In the genomic region with DNA sequence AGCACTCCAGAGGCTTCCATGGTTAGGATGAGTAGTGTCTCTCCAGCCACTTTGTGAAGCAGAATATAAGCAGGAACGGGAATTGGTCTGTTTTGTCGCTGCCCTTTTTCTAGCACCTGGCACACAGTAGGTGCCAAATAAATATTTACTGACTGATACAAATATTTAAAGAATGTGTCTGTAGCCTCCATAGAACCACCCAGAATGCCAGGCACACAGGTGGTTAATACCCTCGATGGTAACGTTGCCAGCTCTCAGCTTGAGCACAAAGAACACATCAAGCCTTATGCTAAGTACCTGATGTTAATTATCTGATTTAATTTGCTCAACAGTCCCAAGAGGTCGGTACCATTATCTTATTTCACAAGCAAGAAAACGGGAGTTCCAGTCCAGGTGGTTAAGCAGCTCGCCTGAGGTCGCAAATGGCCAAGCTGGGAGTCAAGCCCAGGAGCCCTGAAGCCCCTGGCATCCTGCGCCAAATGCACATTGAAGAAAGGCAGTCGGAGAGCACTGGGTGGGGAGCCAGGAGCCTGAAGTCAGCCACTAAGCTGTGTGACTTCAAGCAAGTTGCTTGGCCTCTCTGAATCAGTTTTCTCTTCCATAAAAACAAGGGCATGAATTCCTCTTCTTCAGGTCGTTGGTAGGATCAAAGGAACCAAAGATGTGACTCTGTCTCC, we compare ENCODE assay signal across 11 cellular contexts. TPM values are rescaled to one million over a fixed set of nuclear protein-coding genes. Genes with fewer than 3 reads are reported as not detected.
DNase-seq lines count a peak whose midpoint lies in the region; ATAC-seq and TF ChIP-seq lines count a peak whose summit lies in the region.
"Had no signal": no experiment of that assay in that cellular context is flagged by ENCODE, and none has a peak within 500 bp of the region (broad histone marks: within the 10 kb centered on the region; RNA-seq: fewer than 3 reads in every experiment).

No MANE protein-coding gene starts in this region.

- peaks cover 0 to 7% (median 3%) of the 10 kb centered on the region in 3 donors for H3K4me1 Mint-ChIP-seq in CD8-positive, alpha-beta memory T cell

- no peak for TF ChIP-seq POLR2A in gastrocnemius medialis (IDR thresholded peaks at IDR 0.05)

- no peaks in the 10 kb centered on the region for H3K27me3 Mint-ChIP-seq in CD8-positive, alpha-beta memory T cell

- no peaks in the 10 kb centered on the region for H3K27me3 ChIP-seq in CD8-positive, alpha-beta memory T cell (ENCODE audit: insufficient read depth, low read length, poor library complexity, severe bottlenecking)
- H3K27me3 ChIP-seq in RWPE2 (ENCODE audit: insufficient read depth, poor library complexity, severe bottlenecking) (no peaks in the 10 kb centered on the region), iPS-18a (ENCODE audit: control insufficient read depth, insufficient read depth, low read length) (no peaks in the 10 kb centered on the region), gastrocnemius medialis (no peaks in the 10 kb centered on the region)

- no peak overlapping the region for H3K4me3 Mint-ChIP-seq in CD8-positive, alpha-beta memory T cell

- H3K9me3 ChIP-seq in CD8-positive, alpha-beta memory T cell (ENCODE audit: low read length): no peaks in the 10 kb centered on the region
- H3K9me3 ChIP-seq in RWPE2 (ENCODE audit: severe bottlenecking): peaks cover 2% of the 10 kb centered on the region
- H3K9me3 ChIP-seq in iPS-18a (ENCODE audit: control insufficient read depth, low read depth, low read length): no peaks in the 10 kb centered on the region
- no peaks in the 10 kb centered on the region for H3K9me3 ChIP-seq in gastrocnemius medialis

- H3K4me3 ChIP-seq in CD8-positive, alpha-beta memory T cell (ENCODE audit: low read length): no peak overlapping the region
- H3K4me3 ChIP-seq in RWPE2 (ENCODE audit: severe bottlenecking) (no peak overlapping the region), iPS-18a (ENCODE audit: low read length) (no peak overlapping the region), gastrocnemius medialis (no peak overlapping the region)

- intact Hi-C loops in gastrocnemius medialis (cut with DNase I; ENCODE audit: low total_unique reads): no loop called here

- POLR2A ChIA-PET in CD8-positive, alpha-beta memory T cell (lab: Charles Lee): interaction anchor here (0.6 kb wide), 1 partner anchor 29 kb away, joined by 6 read pairs; no protein-coding TSS in a partner anchor

- peak overlapping the region; percentile 44 for H3K9ac ChIP-seq in iPS-18a (ENCODE audit: low read length)

- ATAC-seq in RWPE2 (ENCODE audit: low read depth): no peak
- no peak for ATAC-seq in gastrocnemius medialis

- H3K9me3 Mint-ChIP-seq in CD8-positive, alpha-beta memory T cell: no peaks in the 10 kb centered on the region

- no peaks in the 10 kb centered on the region for H3K36me3 Mint-ChIP-seq in CD8-positive, alpha-beta memory T cell

- no peak overlapping the region for H3K27ac Mint-ChIP-seq in CD8-positive, alpha-beta memory T cell

- no peak for TF ChIP-seq CTCF in RWPE2 (IDR thresholded peaks at IDR 0.05; ENCODE audit: poor library complexity, severe bottlenecking)
- no peak for TF ChIP-seq CTCF in gastrocnemius medialis (IDR thresholded peaks at IDR 0.05 in 4 of 5, conservative IDR thresholded peaks at IDR 0.05 in 1 of 5)

- DNase-seq in CD8-positive, alpha-beta memory T cell: no peak
- DNase-seq in RWPE2 (ENCODE audit: low spot score) (peak; percentile 34), gastrocnemius medialis (no peak), D341Med (ENCODE audit: low spot score) (no peak), NCI-H82 (lab: John Stamatoyannopoulos, UW) (no peak)
- no peak for DNase-seq in stimulated activated CD8-positive, alpha-beta memory T cell treated with anti-CD3 and anti-CD28 coated beads, Interleukin-4, amount 100 ng/mL, for 48 hours
- no peak for DNase-seq in activated naive CD4-positive, alpha-beta T cell treated with Interleukin-2 at 50 U/mL for 16 hours
- DNase-seq: central memory CD4-positive, alpha-beta T cell; NCI-H187 treated with DMSO at 0.1 percent for 48 hours; retina had no signal

- H3K4me1 ChIP-seq in CD8-positive, alpha-beta memory T cell (ENCODE audit: insufficient read depth, low read length): peaks cover 12% of the 10 kb centered on the region
- H3K4me1 ChIP-seq in RWPE2 (ENCODE audit: insufficient read depth, poor library complexity, severe bottlenecking) (no peaks in the 10 kb centered on the region), iPS-18a (ENCODE audit: control insufficient read depth, low read depth, low read length) (peaks cover 25% of the 10 kb centered on the region), gastrocnemius medialis (peaks cover 92 to 98% of the 10 kb centered on the region in 2 donors)

- in situ Hi-C loops in gastrocnemius medialis (cut with MboI; ENCODE audit: low sequenced_read_pairs in 4 of 4): no loop called here

- no peaks in the 10 kb centered on the region for H3K36me3 ChIP-seq in CD8-positive, alpha-beta memory T cell (ENCODE audit: insufficient read depth, low read length)
- peaks cover 6% of the 10 kb centered on the region; the same call in 1 of the 2 replicates for H3K36me3 ChIP-seq in RWPE2 (ENCODE audit: low read depth)
- H3K36me3 ChIP-seq in iPS-18a (ENCODE audit: control insufficient read depth, low read depth, low read length): no peaks in the 10 kb centered on the region
- H3K36me3 ChIP-seq in gastrocnemius medialis: no peaks in the 10 kb centered on the region

- CTCF ChIA-PET in CD8-positive, alpha-beta memory T cell (lab: Charles Lee): interaction anchor here (0.7 kb wide), 1 partner anchor 8 kb away, joined by 3 read pairs; no protein-coding TSS in a partner anchor

- H3K27ac ChIP-seq in CD8-positive, alpha-beta memory T cell (ENCODE audit: low read depth, low read length): peak overlapping the region; percentile 45
- H3K27ac ChIP-seq in RWPE2 (ENCODE audit: poor library complexity, severe bottlenecking) (no peak overlapping the region), iPS-18a (ENCODE audit: low read length) (peak overlapping the region; percentile 11), gastrocnemius medialis (peak overlapping the region; percentile 87 to 94 (median 90))

RNA-seq across cellular contexts. Expression of a gene that starts 26.4 kb away (rescaled TPM):
- total RNA-seq in CD8-positive, alpha-beta memory T cell: under 1 TPM; 0.24 to 0.72 TPM
- polyA plus RNA-seq in CD8-positive, alpha-beta memory T cell: not detected
- total RNA-seq in gastrocnemius medialis: 100 to 1,000 TPM in 1 of 4 donors, 10 to 100 TPM in 3; 68.9 to 108 (median 83.5) TPM

Comparison
In these comparisons a context has a peak if more than half of its experiments do, and no peak if none do; other contexts are left out.
1. RNA of a gene that starts 26.4 kb away (total RNA-seq): 68.9 to 108 TPM in gastrocnemius medialis; 0.24 to 0.72 TPM in CD8-positive, alpha-beta memory T cell; every median in the first group is over 10 times any median in the second.